10 cellular contexts compared by ENCODE assay signal in genomic region chr2:110114007-110114591, GRCh38. TPM values are rescaled to one million over a fixed set of nuclear protein-coding genes. Genes with fewer than 3 reads are reported as not detected.
DNase-seq lines count a peak whose midpoint lies in the region; ATAC-seq and TF ChIP-seq lines count a peak whose summit lies in the region.
"Had no signal": no experiment of that assay in that cellular context is flagged by ENCODE, and none has a peak within 500 bp of the region (broad histone marks: within the 10 kb centered on the region; RNA-seq: fewer than 3 reads in every experiment).

No MANE protein-coding gene starts in this region.

- intact Hi-C loops in Caco-2 (cut with micrococcal nuclease; ENCODE audit: unreplicated experiment) (no loop called here), mucosa of descending colon (cut with DNase I, micrococcal nuclease) (no loop called here)

- H3K9me3 ChIP-seq in Caco-2 (no peaks in the 10 kb centered on the region), mucosa of descending colon (no peaks in the 10 kb centered on the region)
- H3K9me3 ChIP-seq: thoracic aorta had no signal

- H3K4me1 ChIP-seq in Caco-2, result peaks cover 13% of the 10 kb centered on the region
- H3K4me1 ChIP-seq in mucosa of descending colon (ENCODE audit: low read depth), result peaks cover 9% of the 10 kb centered on the region

- H3K27me3 Mint-ChIP-seq in Caco-2 (ENCODE audit: insufficient read depth, unreplicated experiment) (no peaks in the 10 kb centered on the region), immature natural killer cell (ENCODE audit: low read depth in 3 of 3) (peaks cover 4 to 28% (median 17%) of the 10 kb centered on the region in 3 donors)

- no peak overlapping the region for H3K27ac Mint-ChIP-seq in Caco-2 (ENCODE audit: unreplicated experiment)
- H3K27ac Mint-ChIP-seq in immature natural killer cell, result no peak overlapping the region

- DNase-seq in Caco-2, result peak; percentile 30 to 46
- DNase-seq in NCI-H2029 (lab: John Stamatoyannopoulos, UW), result peak; percentile 88
- no peak for DNase-seq in cardiac fibroblast (ENCODE audit: low read depth in 2 of 2)
- DNase-seq in mucosa of descending colon, result peak; percentile 89 to 92 (median 90)
- no peak for DNase-seq in NOMO-1 treated with dmso at 0.1 percent for 144 hours (lab: John Stamatoyannopoulos, UW; ENCODE audit: unreplicated experiment)
- DNase-seq in immature natural killer cell, result no peak
- DNase-seq in activated effector memory CD4-positive, alpha-beta T cell treated with anti-CD3 and anti-CD28 coated beads, Interleukin-2, amount 50 U/mL, for 16 hours, result no peak

- POLR2A ChIA-PET in Caco-2 (lab: Charles Lee), result no interaction called here

- TF ChIP-seq CTCF in Caco-2 (IDR thresholded peaks at IDR 0.05; ENCODE audit: insufficient read depth in 1 of 2, low read depth in 1 of 2, low read length in 1 of 2, severe bottlenecking in 1 of 2, unreplicated experiment in 1 of 2) (peak in 1 of 2 experiments; percentile 34), cardiac fibroblast (IDR thresholded peaks at IDR 0.05; ENCODE audit: low read depth, low read length) (peak; percentile 18), mucosa of descending colon (IDR thresholded peaks at IDR 0.05) (no peak)

- H3K4me3 Mint-ChIP-seq in Caco-2 (ENCODE audit: unreplicated experiment), result peak overlapping the region; percentile 76
- no peak overlapping the region for H3K4me3 Mint-ChIP-seq in immature natural killer cell

- BruUV-seq in Caco-2 (replicated peaks; lab: Mats Ljungman, UMichigan), result no TSS peak

- H3K4me1 Mint-ChIP-seq in Caco-2 (ENCODE audit: low read depth, unreplicated experiment) (no peaks in the 10 kb centered on the region), immature natural killer cell (no peaks in the 10 kb centered on the region)

- H3K27me3 ChIP-seq in Caco-2 (replicated peaks; ENCODE audit: control insufficient read depth, insufficient read depth, low read length), result no peaks in the 10 kb centered on the region

- CTCF ChIA-PET in Caco-2 (lab: Charles Lee), result no interaction called here

- peak; percentile 84 for ATAC-seq in mucosa of descending colon
- ATAC-seq in HG03039 (IDR thresholded peaks at IDR 0.05; ENCODE audit: unreplicated experiment), result no peak

- H3K36me3 Mint-ChIP-seq in Caco-2 (ENCODE audit: insufficient read depth, unreplicated experiment) (peaks cover 6% of the 10 kb centered on the region), immature natural killer cell (no peaks in the 10 kb centered on the region)

- H3K36me3 ChIP-seq in Caco-2 (ENCODE audit: control insufficient read depth, insufficient read depth, low read length) (no peaks in the 10 kb centered on the region), mucosa of descending colon (ENCODE audit: low read depth) (no peaks in the 10 kb centered on the region)
- H3K36me3 ChIP-seq: thoracic aorta had no signal

- H3K4me3 ChIP-seq in Caco-2 (ENCODE audit: low read depth, low read length), result peak overlapping the region; percentile 7; the same call in 1 of the 2 replicates
- H3K4me3 ChIP-seq in cardiac fibroblast (replicated peaks in 1 of 2; ENCODE audit: low read depth in 2 of 2, low read length in 2 of 2), result no peak overlapping the region
- no peak overlapping the region for H3K4me3 ChIP-seq in mucosa of descending colon

- H3K9me3 Mint-ChIP-seq in Caco-2 (ENCODE audit: unreplicated experiment), result peaks cover 12% of the 10 kb centered on the region
- peaks cover 0 to 2% (median 0%) of the 10 kb centered on the region in 6 donors for H3K9me3 Mint-ChIP-seq in immature natural killer cell

RNA-seq across cellular contexts. Expression of gene MALL, which starts 1.5 kb away (rescaled TPM):
- total RNA-seq in Caco-2 (2022) (22.9 and 26.1 TPM in 2 replicates), mucosa of descending colon (100 to 1,000 TPM; 170 to 672 (median 264) TPM)
- polyA plus RNA-seq in immature natural killer cell, result not detected
- total RNA-seq: SK-MEL-5 had no signal

Comparison
In these comparisons a context has a peak if more than half of its experiments do, and no peak if none do; other contexts are left out.
1. DNase-seq: peak in Caco-2 (2 of 2), NCI-H2029 (single experiment) and mucosa of descending colon (3 of 3); none in cardiac fibroblast (0 of 2), NOMO-1 treated with dmso at 0.1 percent for 144 hours (single experiment), immature natural killer cell (0 of 3) and activated effector memory CD4-positive, alpha-beta T cell treated with anti-CD3 and anti-CD28 coated beads, Interleukin-2, amount 50 U/mL, for 16 hours (single experiment).